24 cellular contexts compared by ENCODE assay signal in the genomic region with DNA sequence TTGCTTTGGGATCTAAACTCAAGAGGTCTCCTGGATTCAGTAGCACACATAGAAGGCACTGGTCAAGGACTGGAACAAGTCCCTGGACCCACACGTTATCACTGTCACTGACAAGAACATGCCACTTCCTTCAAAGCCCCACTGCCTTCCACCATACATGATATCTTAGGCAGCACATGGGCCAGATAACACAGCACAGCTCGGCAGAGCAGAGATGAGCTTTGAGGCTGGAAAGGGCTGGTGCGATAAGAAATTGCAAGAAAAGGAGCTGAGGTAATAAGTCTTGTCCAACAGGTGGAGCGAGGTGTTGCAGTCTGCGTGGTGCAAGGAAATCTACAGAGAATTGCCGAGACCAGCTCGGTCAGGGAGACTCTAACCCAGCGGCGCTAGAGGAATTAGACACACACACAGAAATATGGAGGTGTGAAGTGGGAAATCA.
DNase-seq lines count a peak whose midpoint lies in the region; ATAC-seq and TF ChIP-seq lines count a peak whose summit lies in the region.
"Had no signal": no experiment of that assay in that cellular context is flagged by ENCODE, and none has a peak within 500 bp of the region (broad histone marks: within the 10 kb centered on the region; RNA-seq: fewer than 3 reads in every experiment).

No MANE protein-coding gene starts in this region.

- ATAC-seq in GM18858 (IDR thresholded peaks at IDR 0.05; ENCODE audit: unreplicated experiment) (no peak), HG02610 (IDR thresholded peaks at IDR 0.05; ENCODE audit: unreplicated experiment) (no peak)
- ATAC-seq: activated T-cell treated with anti-CD3 and anti-CD28 coated beads, Interleukin-2, amount 50 U/mL, for 4 hours; stimulated activated memory B cell treated with anti-CD40 and anti-IgM and Interleukin-4, amounts not matched to agents 10 μg/mL and 1 μg/mL and 100 μg/mL, for 72 hours had no signal

- no peaks in the 10 kb centered on the region for H3K9me3 ChIP-seq in mammary epithelial cell (replicated peaks; ENCODE audit: insufficient read depth, low read length)
- H3K9me3 ChIP-seq: left ventricle myocardium inferior, testis had no signal

- no peaks in the 10 kb centered on the region for H3K36me3 ChIP-seq in mammary epithelial cell (ENCODE audit: insufficient read depth, low read length)
- H3K36me3 ChIP-seq: left ventricle myocardium inferior had no signal

- BruUV-seq in mammary epithelial cell (replicated peaks; lab: Mats Ljungman, UMichigan) = no TSS peak

- no peak overlapping the region for H3K9ac ChIP-seq in mammary epithelial cell (ENCODE audit: insufficient read depth, low read length)

- WGBS in mammary epithelial cell (ENCODE audit: low coverage, missing lambda C conversion rate) = 24% methylated on average over 7 of the region's 9 CpGs

- H4K20me1 ChIP-seq in mammary epithelial cell (ENCODE audit: insufficient read depth, low read length) = no peaks in the 10 kb centered on the region

- no peaks in the 10 kb centered on the region for H3K27me3 ChIP-seq in mammary epithelial cell (ENCODE audit: insufficient read depth, low read length)
- H3K27me3 ChIP-seq: testis had no signal

- in situ Hi-C loops in mammary epithelial cell (cut with MboI; ENCODE audit: low sequenced_read_pairs in 2 of 2) = no loop called here

- H3K79me2 ChIP-seq in mammary epithelial cell (ENCODE audit: insufficient read depth, low read length) = no peaks in the 10 kb centered on the region

- no peak overlapping the region for H3K27ac ChIP-seq in mammary epithelial cell (ENCODE audit: insufficient read depth, low read depth, low read length)
- H3K27ac ChIP-seq: left ventricle myocardium inferior, SK-N-MC, testis had no signal

- dilution Hi-C loops in mammary epithelial cell (cut with HindIII; ENCODE audit: low sequenced_read_pairs) = no loop called here

- intact Hi-C loops in mammary epithelial cell (cut with micrococcal nuclease) = no loop called here

- peak overlapping the region in 1 of 3 experiments; percentile 28 for H3K4me3 ChIP-seq in mammary epithelial cell (replicated peaks in 1 of 3; ENCODE audit: insufficient read depth in 1 of 3, low read depth in 2 of 3, low read length in 3 of 3)
- H3K4me3 ChIP-seq: left ventricle myocardium inferior, SK-N-MC, testis had no signal

- H2AFZ ChIP-seq in mammary epithelial cell (ENCODE audit: low read depth, low read length) = peak overlapping the region; percentile 14

- H3K4me2 ChIP-seq in mammary epithelial cell (ENCODE audit: insufficient read depth, low read depth, low read length) = peak overlapping the region; percentile 86

- TF ChIP-seq CTCF in mammary epithelial cell (conservative IDR thresholded peaks at IDR 0.05 in 1 of 2, IDR thresholded peaks at IDR 0.05 in 1 of 2; ENCODE audit: extremely low read depth in 1 of 2, insufficient read depth in 1 of 2, low read depth in 1 of 2, low read length in 2 of 2) = peak in 1 of 2 donors; percentile 37

- DNase-seq in CMK (ENCODE audit: low read depth) (peak; percentile 65), NCI-H69 (lab: John Stamatoyannopoulos, UW) (peak; percentile 9), mammary epithelial cell (peak; percentile 31), islet precursor cell (peak; percentile 63), HPDE6-E6E7 (ENCODE audit: extremely low spot score) (no peak), HCEC 1CT (no peak)
- DNase-seq: activated CD4-positive, alpha-beta T cell treated with anti-CD3 and anti-CD28 coated beads for 1 hour; activated CD8-positive, alpha-beta memory T cell treated with anti-CD3 and anti-CD28 coated beads for 24 hours; activated naive CD4-positive, alpha-beta T cell treated with anti-CD3 and anti-CD28 coated beads, Interleukin-2, amount 10 ng/mL, durations not matched to agents 7 days and 5 days; activated T-cell treated with anti-CD3 and anti-CD28 coated beads, Interleukin-2, amount 50 U/mL, for 4 hours; caudate nucleus; CD8-positive, alpha-beta memory T cell; DMS79 treated with DMSO at 0.1 percent for 48 hours; left ventricle myocardium inferior; MM.1S; NCI-H2171; NCI-H82; nephron progenitor cell; posterior cingulate gyrus; testis had no signal

- H3K4me1 ChIP-seq in mammary epithelial cell (ENCODE audit: insufficient read depth, low read length) = peaks cover 24% of the 10 kb centered on the region
- H3K4me1 ChIP-seq: testis had no signal

- CTCF ChIA-PET in mammary epithelial cell (lab: Charles Lee; ENCODE audit: low non-redundant PET) = interaction anchor here (0.6 kb wide), 2 partner anchors 230 to 301 kb away, joined by 4 to 29 read pairs; no protein-coding TSS in a partner anchor

Comparison
In these comparisons a context has a peak if more than half of its experiments do, and no peak if none do; other contexts are left out.
1. DNase-seq: peak in CMK (single experiment), NCI-H69 (single experiment), mammary epithelial cell (single experiment) and islet precursor cell (single experiment); none in HPDE6-E6E7 (single experiment) and HCEC 1CT (single experiment).